In genomic region chr18:56112013-56112749, GRCh38 we compare ENCODE assay signal across 8 cellular contexts.
A peak's percentile ranks its signal among the peaks of the same experiment; 100 is the strongest.
DNase-seq lines count a peak whose midpoint lies in the region; ATAC-seq and TF ChIP-seq lines count a peak whose summit lies in the region.
"Had no signal": no experiment of that assay in that cellular context is flagged by ENCODE, and none has a peak within 500 bp of the region (broad histone marks: within the 10 kb centered on the region; RNA-seq: fewer than 3 reads in every experiment).

No MANE protein-coding gene starts in this region.

- CTCF ChIA-PET in CD4-positive, alpha-beta T cell (lab: Charles Lee) = no interaction called here

- no peaks in the 10 kb centered on the region for H3K27me3 ChIP-seq in CD4-positive, alpha-beta T cell (ENCODE audit: control insufficient read depth, insufficient read depth, low read length)

- H3K9me3 Mint-ChIP-seq in CD4-positive, alpha-beta T cell = peaks cover 2% of the 10 kb centered on the region

- POLR2A ChIA-PET in CD4-positive, alpha-beta T cell (lab: Charles Lee) = no interaction called here

- no peaks in the 10 kb centered on the region for H3K36me3 Mint-ChIP-seq in CD4-positive, alpha-beta T cell (ENCODE audit: low read depth)

- H3K27ac Mint-ChIP-seq in CD4-positive, alpha-beta T cell = no peak overlapping the region

- no peaks in the 10 kb centered on the region for H3K4me1 Mint-ChIP-seq in CD4-positive, alpha-beta T cell (ENCODE audit: low read depth)

- H3K4me3 ChIP-seq in fibroblast of villous mesenchyme (ENCODE audit: low read depth, low read length) = no peak overlapping the region

- intact Hi-C loops in CD4-positive, alpha-beta T cell (cut with DNase I, micrococcal nuclease) = no loop called here

- ATAC-seq in GM18868 (IDR thresholded peaks at IDR 0.05; ENCODE audit: unreplicated experiment) = peak; percentile 99
- peak; percentile 99 for ATAC-seq in GM21526 (IDR thresholded peaks at IDR 0.05; ENCODE audit: low FRiP score, unreplicated experiment)
- ATAC-seq in HG03460 (IDR thresholded peaks at IDR 0.05; ENCODE audit: unreplicated experiment) = peak; percentile 99
- ATAC-seq in CD4-positive, alpha-beta T cell (ENCODE audit: poor library complexity) = no peak

- no peak for TF ChIP-seq CTCF in fibroblast of villous mesenchyme (IDR thresholded peaks at IDR 0.05; ENCODE audit: insufficient read depth, low read depth, low read length)
- no peak for TF ChIP-seq CTCF in CD4-positive, alpha-beta T cell (IDR thresholded peaks at IDR 0.05)

- H3K9me3 ChIP-seq in CD4-positive, alpha-beta T cell (ENCODE audit: control insufficient read depth, low read length) = peaks cover 1% of the 10 kb centered on the region

- H3K27me3 Mint-ChIP-seq in CD4-positive, alpha-beta T cell = no peaks in the 10 kb centered on the region

- no peak overlapping the region for H3K4me3 Mint-ChIP-seq in CD4-positive, alpha-beta T cell

- DNase-seq in fibroblast of villous mesenchyme (ENCODE audit: low read depth) = peak; percentile 51
- no peak for DNase-seq in CD4-positive, alpha-beta T cell
- no peak for DNase-seq in DMS153 treated with DMSO at 0.1 percent for 48 hours (lab: John Stamatoyannopoulos, UW; ENCODE audit: unreplicated experiment)
- no peak for DNase-seq in stimulated activated CD4-positive, alpha-beta T cell treated with anti-CD3 and anti-CD28 coated beads, Interleukin-2, amount 100 ng/mL, for 48 hours
- DNase-seq: effector memory CD4-positive, alpha-beta T cell had no signal

- no peak overlapping the region for H3K27ac ChIP-seq in CD4-positive, alpha-beta T cell (ENCODE audit: low read depth, low read length)
